In the genomic region with DNA sequence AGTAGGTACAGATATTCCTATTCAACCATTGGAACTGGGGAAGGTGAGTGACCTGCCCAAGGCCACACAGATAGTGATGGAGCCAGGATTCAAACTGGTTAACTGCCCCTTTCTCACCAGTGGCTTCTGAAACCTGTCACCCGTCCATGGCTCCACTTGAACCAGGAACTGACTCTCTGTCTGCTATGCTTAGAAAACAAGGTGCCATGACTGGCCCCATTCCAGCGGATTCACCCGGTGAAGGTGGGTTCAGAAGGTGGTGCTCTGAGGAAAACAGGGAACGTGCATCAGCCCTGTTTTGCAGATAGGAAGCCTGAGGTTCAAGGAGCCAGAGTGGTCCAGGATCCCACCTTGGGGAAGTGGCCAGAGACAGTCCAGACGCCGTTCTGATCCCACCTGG, we compare ENCODE assay signal across 15 cellular contexts.
"Had no signal": no experiment of that assay in that cellular context is flagged by ENCODE, and none has a peak within 500 bp of the region (broad histone marks: within the 10 kb centered on the region; RNA-seq: fewer than 3 reads in every experiment).

No MANE protein-coding gene starts in this region.

- H3K9me3 ChIP-seq: adrenal gland, body of pancreas, gastrocnemius medialis, right atrium auricular region, stomach, thoracic aorta had no signal

- FAIRE-seq: keratinocyte had no signal

- ATAC-seq: body of pancreas; effector memory CD8-positive, alpha-beta T cell; gastrocnemius medialis had no signal

- H3K4me3 ChIP-seq: adrenal gland, body of pancreas, gastrocnemius medialis, right atrium auricular region, skin epidermis, stomach, thoracic aorta had no signal

- DNase-seq: activated naive CD4-positive, alpha-beta T cell treated with anti-CD3 and anti-CD28 coated beads for 36 hours; adrenal gland; body of pancreas; cerebellar nuclear complex; effector memory CD8-positive, alpha-beta T cell; gastrocnemius medialis; stimulated activated CD4-positive, alpha-beta T cell treated with anti-CD3 and anti-CD28 coated beads, Interleukin-4, amount 100 ng/mL, for 4 hours; stomach; T1000 had no signal

- H3K36me3 ChIP-seq: adrenal gland, gastrocnemius medialis, right atrium auricular region, stomach, thoracic aorta had no signal

- H3K4me3 Mint-ChIP-seq: dendritic cell treated with granulocyte-macrophage colony-stimulating factor and Interleukin-4, amounts not matched to agents 40 ng/mL and 50 ng/mL, for 4 days had no signal

- H3K9me3 Mint-ChIP-seq: activated naive CD4-positive, alpha-beta T cell treated with anti-CD3 and anti-CD28 coated beads for 36 hours; dendritic cell treated with granulocyte-macrophage colony-stimulating factor and Interleukin-4, amounts not matched to agents 40 ng/mL and 50 ng/mL, for 4 days; effector memory CD8-positive, alpha-beta T cell had no signal

- H3K27ac Mint-ChIP-seq: activated naive CD4-positive, alpha-beta T cell treated with anti-CD3 and anti-CD28 coated beads for 36 hours; effector memory CD8-positive, alpha-beta T cell had no signal

- H3K27ac ChIP-seq: adrenal gland, epithelial cell of prostate, gastrocnemius medialis, thoracic aorta had no signal
